11 cellular contexts compared by ENCODE assay signal in the genomic region with DNA sequence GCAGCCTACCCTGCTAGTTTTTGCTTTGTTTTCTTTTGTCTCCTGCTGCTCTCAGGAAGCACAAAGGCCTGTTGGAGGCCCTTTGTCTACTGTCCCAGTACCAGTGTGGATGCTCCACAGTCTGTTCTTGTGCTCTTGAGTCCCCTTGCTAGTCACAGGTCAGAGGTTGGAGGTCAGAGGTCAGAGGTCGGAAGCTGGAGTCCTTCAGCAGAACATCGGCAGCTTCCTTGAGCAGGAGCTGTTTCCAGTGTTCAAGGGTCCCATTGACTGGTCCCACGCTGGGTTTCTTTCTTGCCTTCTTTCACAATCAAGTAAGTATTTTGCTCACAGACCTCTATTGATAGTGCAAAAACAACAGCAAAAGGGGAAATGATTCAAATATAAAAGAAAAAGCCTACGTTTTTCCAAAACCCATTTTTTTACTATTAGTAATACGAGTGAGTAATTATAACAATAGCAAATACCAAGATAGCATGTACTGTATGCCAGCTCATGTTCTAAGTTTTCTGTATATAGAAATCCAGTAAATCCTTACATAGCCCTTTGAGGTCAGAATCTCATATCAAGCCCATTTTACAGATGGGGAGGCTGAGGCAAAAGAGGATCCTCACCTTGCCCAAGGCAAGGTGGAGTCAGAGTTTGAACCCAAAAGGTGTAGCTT. TPM values are rescaled to one million over a fixed set of nuclear protein-coding genes. Genes with fewer than 3 reads are reported as not detected.
A peak's percentile ranks its signal among the peaks of the same experiment; 100 is the strongest.
DNase-seq lines count a peak whose midpoint lies in the region; ATAC-seq and TF ChIP-seq lines count a peak whose summit lies in the region.
"Had no signal": no experiment of that assay in that cellular context is flagged by ENCODE, and none has a peak within 500 bp of the region (broad histone marks: within the 10 kb centered on the region; RNA-seq: fewer than 3 reads in every experiment).

No MANE protein-coding gene starts in this region.

- in situ Hi-C loops in astrocyte of the cerebellum (cut with HindIII; ENCODE audit: low sequenced_read_pairs) = no loop called here

- peak overlapping the region; percentile 47 for H3K27ac ChIP-seq in foreskin keratinocyte
- peak overlapping the region in 6 of 8 donors; percentile 4 to 60 (median 36) for H3K27ac ChIP-seq in spleen

- TF ChIP-seq CTCF in astrocyte of the cerebellum (IDR thresholded peaks at IDR 0.05; ENCODE audit: low read depth, low read length, missing control alignments) (no peak), foreskin keratinocyte (conservative IDR thresholded peaks at IDR 0.05) (no peak), spleen (IDR thresholded peaks at IDR 0.05 in 8 of 11, conservative IDR thresholded peaks at IDR 0.05 in 3 of 11) (no peak)

- 57 to 78% (median 70%) methylated on average over 5 of the region's 5 CpGs for WGBS in spleen, 5 donors

- H3K9me3 ChIP-seq in spleen = peaks cover 0 to 12% (median 7%) of the 10 kb centered on the region in 8 donors

- intact Hi-C loops in spleen (cut with DNase I; ENCODE audit: low total_unique reads) = no loop called here

- DNase-seq in HT1080 (ENCODE audit: low read depth) (peak; percentile 74), astrocyte of the cerebellum (ENCODE audit: low read depth) (peak; percentile 22), foreskin keratinocyte (peak; percentile 59 to 77), spleen (no peak), nucleus accumbens (lab: John Stamatoyannopoulos, UW) (no peak), Kasumi-1 (lab: John Stamatoyannopoulos, UW) (no peak)
- DNase-seq: activated CD4-positive, alpha-beta T cell treated with anti-CD3 and anti-CD28 coated beads, Interleukin-2, amount 50 U/mL, for 48 hours; mucosa of descending colon; NCI-H526 treated with DMSO at 0.1 percent for 48 hours; stimulated activated naive B cell treated with anti-CD40 and anti-IgM and Interleukin-4, amounts not matched to agents 10 μg/mL and 1 μg/mL and 100 μg/mL, for 72 hours had no signal

- H3K36me3 ChIP-seq in spleen = peaks cover 0 to 16% (median 0%) of the 10 kb centered on the region in 6 donors

- H3K4me3 ChIP-seq in astrocyte of the cerebellum (ENCODE audit: low read depth, low read length) (no peak overlapping the region), spleen (no peak overlapping the region)
- H3K4me3 ChIP-seq: mucosa of descending colon had no signal

- H3K4me1 ChIP-seq in foreskin keratinocyte (peaks cover 7% of the 10 kb centered on the region), spleen (peaks cover 0 to 17% (median 2%) of the 10 kb centered on the region in 6 donors)

- no peak for TF ChIP-seq POLR2A in spleen (IDR thresholded peaks at IDR 0.05)

- peak; percentile 82 for ATAC-seq in foreskin keratinocyte
- ATAC-seq in HG03520 (IDR thresholded peaks at IDR 0.05; ENCODE audit: unreplicated experiment) = no peak
- ATAC-seq: mucosa of descending colon; stimulated activated naive B cell treated with anti-CD40 and anti-IgM and Interleukin-4, amounts not matched to agents 10 μg/mL and 1 μg/mL and 100 μg/mL, for 72 hours had no signal

- no peaks in the 10 kb centered on the region for H3K27me3 ChIP-seq in foreskin keratinocyte
- H3K27me3 ChIP-seq in spleen (replicated peaks in 1 of 7) = no peaks in the 10 kb centered on the region

RNA-seq across cellular contexts. Expression of a gene that starts 10.9 kb away (rescaled TPM):
- not detected in 2 replicates for total RNA-seq in HT1080 (2014; rRNA removed; shearing (Covaris generic))
- not detected in 2 replicates for polyA plus RNA-seq in HT1080 (2015; cell fraction: cytosol; rRNA removed)
- 0.48 TPM in 1 of 2 replicates, not detected in the other for polyA plus RNA-seq in HT1080 (2015; cell fraction: nucleus; rRNA removed)
- total RNA-seq in foreskin keratinocyte = 0.11 and 0.17 TPM in 2 replicates
- 0.13 and 0.19 TPM in 2 replicates for polyA plus RNA-seq in foreskin keratinocyte
- 100 to 1,000 TPM in 5 of 7 donors, 10 to 100 TPM in 2; 48.2 to 258 (median 197) TPM for total RNA-seq in spleen
- 10 to 100 TPM; 20.3 to 82.3 (median 21.3) TPM for polyA plus RNA-seq in spleen

RNA-seq across cellular contexts. Expression of a gene that starts 50.4 kb away (rescaled TPM):
- 16.0 and 21.1 TPM in 2 replicates for total RNA-seq in HT1080 (2014; rRNA removed; shearing (Covaris generic))
- polyA plus RNA-seq in HT1080 (2015; cell fraction: cytosol; rRNA removed) = 27.9 and 31.1 TPM in 2 replicates
- 29.9 and 40.8 TPM in 2 replicates for polyA plus RNA-seq in HT1080 (2015; cell fraction: nucleus; rRNA removed)
- total RNA-seq in foreskin keratinocyte (31.0 and 40.9 TPM in 2 replicates), spleen (100 to 1,000 TPM in 3 of 7 donors, 10 to 100 TPM in 4; 40.6 to 116 (median 94.6) TPM)
- polyA plus RNA-seq in foreskin keratinocyte (12.5 and 17.4 TPM in 2 replicates), spleen (10 to 100 TPM in 2 of 3 donors, 1 to 10 TPM in 1; 9.0 to 66.7 (median 12.2) TPM)

Comparison
In these comparisons a context has a peak if more than half of its experiments do, and no peak if none do; other contexts are left out.
1. DNase-seq: peak in HT1080 (single experiment), astrocyte of the cerebellum (single experiment) and foreskin keratinocyte (2 of 2); none in spleen (single experiment), nucleus accumbens (0 of 56) and Kasumi-1 (0 of 2).
2. RNA of a gene that starts 10.9 kb away (total RNA-seq): 48.2 to 258 TPM in spleen; 0.11 to 0.17 TPM in foreskin keratinocyte and not detected in HT1080; every median in the first group is over 10 times any median in the second.